In the genomic region with DNA sequence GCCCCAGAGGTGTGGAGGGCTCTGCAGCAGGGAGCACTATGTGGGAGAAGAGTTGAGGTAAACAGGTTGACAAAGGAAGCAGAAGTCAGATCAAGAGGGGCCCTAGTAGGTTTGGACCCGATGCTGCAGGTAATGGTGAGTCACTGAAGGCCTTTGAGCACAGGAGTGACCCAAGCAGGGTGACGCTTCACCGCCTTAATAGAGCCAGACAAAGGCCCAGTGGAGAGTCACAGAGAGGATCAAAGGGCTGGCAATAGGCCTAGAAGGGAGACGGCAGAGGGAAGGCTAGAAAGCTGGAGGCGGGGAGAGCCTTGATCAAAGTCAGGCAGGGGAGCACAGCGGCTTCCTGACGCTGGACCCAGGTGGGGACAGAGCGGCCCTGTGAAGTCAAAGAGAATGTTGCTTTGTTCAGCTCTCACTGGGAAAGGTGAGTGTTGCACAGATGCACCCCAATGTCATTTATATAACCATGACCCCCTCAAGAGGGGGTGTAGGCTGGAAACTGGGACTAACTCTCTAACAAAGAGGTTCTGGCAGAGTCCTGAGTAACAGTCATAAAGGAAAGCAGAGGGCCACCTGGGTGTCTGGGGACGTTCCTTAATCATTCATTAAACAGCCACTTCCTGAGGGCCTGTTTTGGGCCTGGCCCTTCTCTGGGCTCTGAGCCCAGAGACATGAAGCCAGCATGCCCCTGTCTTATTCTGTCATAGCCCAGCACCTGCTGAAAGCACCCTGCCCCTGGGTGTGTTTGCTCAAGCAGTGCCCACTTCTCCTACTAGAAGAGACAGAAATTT, we compare ENCODE assay signal across 13 cellular contexts. TPM values are rescaled to one million over a fixed set of nuclear protein-coding genes. Genes with fewer than 3 reads are reported as not detected.
DNase-seq lines count a peak whose midpoint lies in the region; ATAC-seq and TF ChIP-seq lines count a peak whose summit lies in the region.
"Had no signal": no experiment of that assay in that cellular context is flagged by ENCODE, and none has a peak within 500 bp of the region (broad histone marks: within the 10 kb centered on the region; RNA-seq: fewer than 3 reads in every experiment).

No MANE protein-coding gene starts in this region.

- H3K27me3 Mint-ChIP-seq in activated T-helper 2 cell treated with anti-CD3 and anti-CD28 coated beads, Interferon-gamma antibody, Interleukin-2, Interleukin-4, amounts not matched to agents 10 μg/mL and 5 μg/mL and 100 μg/mL, durations not matched to agents 14 hours and 24 hours and 36 hours (ENCODE audit: low read depth), result peaks cover 8% of the 10 kb centered on the region

- no TSS peak for BruUV-seq in IMR-90 (replicated peaks; lab: Mats Ljungman, UMichigan)

- H3K9me3 ChIP-seq in IMR-90 (ENCODE audit: control insufficient read depth, insufficient read depth, low read length), result no peaks in the 10 kb centered on the region
- H3K9me3 ChIP-seq: neutrophil had no signal

- TF ChIP-seq CTCF in IMR-90 (conservative IDR thresholded peaks at IDR 0.05; ENCODE audit: low read depth, low read length), result no peak

- in situ Hi-C loops in IMR-90 (cut with MboI; ENCODE audit: low sequenced_read_pairs), result no loop called here

- H2AK5ac ChIP-seq in IMR-90 (ENCODE audit: low read depth, low read length), result no peak overlapping the region

- dilution Hi-C loops in IMR-90 (cut with HindIII; ENCODE audit: low sequenced_read_pairs, unreplicated experiment), result no loop called here

- H3K56ac ChIP-seq in IMR-90 (ENCODE audit: extremely low read depth, insufficient read depth, low read length), result no peak overlapping the region

- no peak overlapping the region for H2BK20ac ChIP-seq in IMR-90 (ENCODE audit: low read depth, low read length)

- DNase-seq in IMR-90 (no peak), mucosa of gallbladder (ENCODE audit: low spot score) (peak; percentile 44), NOMO-1 treated with DMSO at 0.1 percent for 48 hours (lab: John Stamatoyannopoulos, UW; ENCODE audit: unreplicated experiment) (no peak)
- DNase-seq in activated T-helper 2 cell treated with anti-CD3 and anti-CD28 coated beads, Interferon-gamma antibody, Interleukin-2, Interleukin-4, amounts not matched to agents 10 μg/mL and 5 μg/mL and 100 μg/mL, durations not matched to agents 14 hours and 24 hours and 36 hours (ENCODE audit: low spot score), result no peak
- no peak for DNase-seq in activated CD4-positive, CD25-positive, alpha-beta regulatory T cell (lab: John Stamatoyannopoulos, UW)
- DNase-seq: GDM1 had no signal

- H2BK15ac ChIP-seq in IMR-90 (ENCODE audit: low read depth, low read length), result no peak overlapping the region

- no peak overlapping the region for H3K9ac ChIP-seq in IMR-90 (ENCODE audit: low read depth, low read length)

- H3K23ac ChIP-seq in IMR-90 (ENCODE audit: low read depth, low read length), result no peak overlapping the region

- H2BK5ac ChIP-seq in IMR-90 (ENCODE audit: low read depth, low read length, poor library complexity, severe bottlenecking), result no peak overlapping the region

- intact Hi-C loops in IMR-90 (cut with micrococcal nuclease), result no loop called here
- intact Hi-C loops in activated T-helper 2 cell treated with anti-CD3 and anti-CD28 coated beads, Interferon-gamma antibody, Interleukin-2, Interleukin-4, amounts not matched to agents 10 μg/mL and 5 μg/mL and 100 μg/mL, durations not matched to agents 14 hours and 24 hours and 36 hours (cut with micrococcal nuclease), result no loop called here

- no peak overlapping the region for H3K14ac ChIP-seq in IMR-90 (replicated peaks; ENCODE audit: low read depth, low read length)

- CTCF ChIA-PET in IMR-90 (lab: Yijun Ruan, JAX), result no interaction called here

- H3K36me3 ChIP-seq in IMR-90 (ENCODE audit: control insufficient read depth, insufficient read depth, low read length), result no peaks in the 10 kb centered on the region
- H3K36me3 ChIP-seq: neutrophil had no signal

- H3K36me3 Mint-ChIP-seq in activated T-helper 2 cell treated with anti-CD3 and anti-CD28 coated beads, Interferon-gamma antibody, Interleukin-2, Interleukin-4, amounts not matched to agents 10 μg/mL and 5 μg/mL and 100 μg/mL, durations not matched to agents 14 hours and 24 hours and 36 hours (ENCODE audit: low read depth), result no peaks in the 10 kb centered on the region

- no peaks in the 10 kb centered on the region; the same call in 1 of the 2 replicates for H3K9me1 ChIP-seq in IMR-90 (ENCODE audit: insufficient read depth, low read length)

- ATAC-seq in GM19023 (IDR thresholded peaks at IDR 0.05; ENCODE audit: unreplicated experiment) (peak; percentile 80), HG02623 (IDR thresholded peaks at IDR 0.05; ENCODE audit: unreplicated experiment) (peak; percentile 72), IMR-90 (ENCODE audit: low read depth) (no peak), GM21526 (IDR thresholded peaks at IDR 0.05; ENCODE audit: low FRiP score, unreplicated experiment) (no peak)
- ATAC-seq: K562 had no signal

- H3K4me2 ChIP-seq in IMR-90 (ENCODE audit: low read depth, low read length), result no peak overlapping the region

- H3K4me3 Mint-ChIP-seq in activated T-helper 2 cell treated with anti-CD3 and anti-CD28 coated beads, Interferon-gamma antibody, Interleukin-2, Interleukin-4, amounts not matched to agents 10 μg/mL and 5 μg/mL and 100 μg/mL, durations not matched to agents 14 hours and 24 hours and 36 hours (ENCODE audit: low read depth), result no peak overlapping the region
- H3K4me3 Mint-ChIP-seq: T-helper 2 cell treated with Interferon-gamma antibody and Interleukin-4, amounts not matched to agents 5 μg/mL and 100 μg/mL, for 36 hours had no signal

- no peak for TF ChIP-seq RAD21 in IMR-90 (IDR thresholded peaks at IDR 0.05; ENCODE audit: low read length)

- no peaks in the 10 kb centered on the region; the same call in 1 of the 2 replicates for H3K27me3 ChIP-seq in IMR-90 (ENCODE audit: control insufficient read depth, insufficient read depth, low read length)

- no peak overlapping the region for H3K18ac ChIP-seq in IMR-90 (ENCODE audit: low read depth, low read length)

- H4K20me1 ChIP-seq in IMR-90 (ENCODE audit: insufficient read depth, low read length), result no peaks in the 10 kb centered on the region

- TF ChIP-seq POLR2A in IMR-90 (IDR thresholded peaks at IDR 0.05; ENCODE audit: low read depth, low read length), result no peak

- H3K4me3 ChIP-seq in IMR-90 (ENCODE audit: insufficient read depth, low read depth, low read length), result no peak overlapping the region
- H3K4me3 ChIP-seq: K562 had no signal

- H4K5ac ChIP-seq in IMR-90 (ENCODE audit: low read depth, low read length), result no peak overlapping the region

- no peak overlapping the region for H3K4ac ChIP-seq in IMR-90 (ENCODE audit: low read depth, low read length)

- no peak overlapping the region for H3K27ac Mint-ChIP-seq in activated T-helper 2 cell treated with anti-CD3 and anti-CD28 coated beads, Interferon-gamma antibody, Interleukin-2, Interleukin-4, amounts not matched to agents 10 μg/mL and 5 μg/mL and 100 μg/mL, durations not matched to agents 14 hours and 24 hours and 36 hours
- H3K27ac Mint-ChIP-seq: T-helper 2 cell treated with Interferon-gamma antibody and Interleukin-4, amounts not matched to agents 5 μg/mL and 100 μg/mL, for 36 hours had no signal

- no peaks in the 10 kb centered on the region for H3K79me1 ChIP-seq in IMR-90 (ENCODE audit: low read depth in 1 of 2, low read length in 2 of 2)

- H2BK120ac ChIP-seq in IMR-90 (ENCODE audit: low read depth, low read length), result no peak overlapping the region

- no peak overlapping the region for H3K27ac ChIP-seq in IMR-90 (ENCODE audit: insufficient read depth, low read length)
- H3K27ac ChIP-seq: neutrophil had no signal

- H3K4me1 ChIP-seq in IMR-90 (ENCODE audit: control insufficient read depth, insufficient read depth, low read length), result no peaks in the 10 kb centered on the region

- H3K9me3 Mint-ChIP-seq in activated T-helper 2 cell treated with anti-CD3 and anti-CD28 coated beads, Interferon-gamma antibody, Interleukin-2, Interleukin-4, amounts not matched to agents 10 μg/mL and 5 μg/mL and 100 μg/mL, durations not matched to agents 14 hours and 24 hours and 36 hours, result no peaks in the 10 kb centered on the region
- H3K9me3 Mint-ChIP-seq: T-helper 2 cell treated with Interferon-gamma antibody and Interleukin-4, amounts not matched to agents 5 μg/mL and 100 μg/mL, for 36 hours had no signal

- WGBS in IMR-90 (ENCODE audit: extremely low coverage in 2 of 2, insufficient read length in 1 of 2), 2 experiments, result 54% methylated on average over 3 of the region's 9 CpGs; no CpG with 5 or more reads in 1 of the 2 experiments

- no peaks in the 10 kb centered on the region for H3K4me1 Mint-ChIP-seq in activated T-helper 2 cell treated with anti-CD3 and anti-CD28 coated beads, Interferon-gamma antibody, Interleukin-2, Interleukin-4, amounts not matched to agents 10 μg/mL and 5 μg/mL and 100 μg/mL, durations not matched to agents 14 hours and 24 hours and 36 hours (ENCODE audit: low read depth)

- no peak overlapping the region for H4K91ac ChIP-seq in IMR-90 (ENCODE audit: insufficient read depth, low read depth, low read length)

- POLR2A ChIA-PET in IMR-90 (lab: Charles Lee; ENCODE audit: unreplicated experiment), result no interaction called here

- H4K8ac ChIP-seq in IMR-90 (ENCODE audit: low read depth in 2 of 2, low read length in 2 of 2), result no peak overlapping the region

- H2AK9ac ChIP-seq in IMR-90 (replicated peaks; ENCODE audit: low read depth, low read length, poor library complexity), result peak overlapping the region; percentile 10

- no peak overlapping the region for H2AFZ ChIP-seq in IMR-90 (replicated peaks; ENCODE audit: low read length, poor library complexity)

TF ChIP-seq in IMR-90, 13 proteins besides CTCF, POLR2A, EP300 and RAD21 (continues in another document):
- TF ChIP-seq FOS (IDR thresholded peaks at IDR 0.05; ENCODE audit: low read depth, low read length), result no peak
- TF ChIP-seq MAZ (IDR thresholded peaks at IDR 0.05; ENCODE audit: borderline replicate concordance, low read depth, low read length), result no peak
- TF ChIP-seq SMC3 (IDR thresholded peaks at IDR 0.05; ENCODE audit: low read depth, low read length), result no peak
- no peak for TF ChIP-seq RFX5 (IDR thresholded peaks at IDR 0.05; ENCODE audit: low read depth, low read length)
- TF ChIP-seq CHD1 (IDR thresholded peaks at IDR 0.05; ENCODE audit: low read depth, low read length), result no peak

RNA-seq across cellular contexts. Expression of a gene that starts 9.8 kb away (rescaled TPM):
- not detected in 2 replicates for total RNA-seq in IMR-90 (2012; rRNA removed)
- polyA plus RNA-seq in IMR-90 (2012; rRNA removed), result not detected in 2 replicates
- polyA plus RNA-seq in IMR-90 (2012; cell fraction: cytosol; rRNA removed), result not detected in 2 replicates
- not detected in 2 replicates for polyA plus RNA-seq in IMR-90 (2012; cell fraction: nucleus; rRNA removed; ENCODE audit: low replicate concordance)
- 0.52 TPM for total RNA-seq in mucosa of gallbladder
- total RNA-seq in activated T-helper 2 cell treated with anti-CD3 and anti-CD28 coated beads, Interferon-gamma antibody, Interleukin-2, Interleukin-4, amounts not matched to agents 10 μg/mL and 5 μg/mL and 100 μg/mL, durations not matched to agents 14 hours and 24 hours and 36 hours, result not detected in 2 replicates
- total RNA-seq: K562, kidney epithelial cell had no signal
- polyA plus RNA-seq: K562 had no signal

Comparison
In these comparisons a context has a peak if more than half of its experiments do, and no peak if none do; other contexts are left out.
1. ATAC-seq: peak in GM19023 (single experiment) and HG02623 (single experiment); none in IMR-90 (single experiment) and GM21526 (single experiment).